ENCODE assay signal across 17 cellular contexts in genomic region chr2:144678741-144679140, GRCh38.
DNase-seq lines count a peak whose midpoint lies in the region; ATAC-seq, FAIRE-seq and TF ChIP-seq lines count a peak whose summit lies in the region.
"Had no signal": no experiment of that assay in that cellular context is flagged by ENCODE, and none has a peak within 500 bp of the region (broad histone marks: within the 10 kb centered on the region; RNA-seq: fewer than 3 reads in every experiment).

No MANE protein-coding gene starts in this region.

- CTCF ChIA-PET in K562 (lab: Yijun Ruan, JAX; ENCODE audit: low intra/inter-chr PET ratio): no interaction called here

- H3K9me2 ChIP-seq in Karpas-422 (replicated peaks; ENCODE audit: insufficient read depth, low read length): no peaks in the 10 kb centered on the region

- no TSS peak for BruUV-seq in K562 (replicated peaks; lab: Mats Ljungman, UMichigan)

- in situ Hi-C loops in K562 (cut with MboI): no loop called here

- no peaks in the 10 kb centered on the region for H3K36me3 ChIP-seq in Karpas-422 (ENCODE audit: insufficient read depth, low read length)
- H3K36me3 ChIP-seq in K562 (ENCODE audit: control insufficient read depth, insufficient read depth, low read length): no peaks in the 10 kb centered on the region

- H3K27me3 Mint-ChIP-seq in type B pancreatic cell: peaks cover 16% of the 10 kb centered on the region
- H3K27me3 Mint-ChIP-seq: B cell; CD4-positive, alpha-beta memory T cell had no signal

- H3K4me3 ChIP-seq in Karpas-422 (ENCODE audit: low read length): no peak overlapping the region
- H3K4me3 ChIP-seq in K562: no peak overlapping the region

- H3K9me1 ChIP-seq in K562 (ENCODE audit: control insufficient read depth, insufficient read depth, low read length): no peaks in the 10 kb centered on the region

- no peaks in the 10 kb centered on the region for H3K36me3 Mint-ChIP-seq in type B pancreatic cell
- H3K36me3 Mint-ChIP-seq: CD4-positive, alpha-beta memory T cell had no signal

- no peak for TF ChIP-seq RAD21 in K562 (CRISPR knock-in tag; conservative IDR thresholded peaks at IDR 0.05 in 1 of 2, IDR thresholded peaks at IDR 0.05 in 1 of 2)

- H3K79me2 ChIP-seq in Karpas-422 (ENCODE audit: low read length) (no peaks in the 10 kb centered on the region), K562 (ENCODE audit: control insufficient read depth, insufficient read depth, low read length) (no peaks in the 10 kb centered on the region)

- H3K4me2 ChIP-seq in Karpas-422 (ENCODE audit: low read depth, low read length, poor library complexity, severe bottlenecking) (peak overlapping the region; percentile 74), K562 (ENCODE audit: insufficient read depth, low read length) (no peak overlapping the region)

- WGBS in K562 (ENCODE audit: insufficient coverage, low coverage, missing lambda C conversion rate): 68% methylated on average over 1 of the region's 1 CpG

- FAIRE-seq in K562 (lab: Jason Lieb, UNC): no peak
- FAIRE-seq: H54 had no signal

- H3K9me3 ChIP-seq in Karpas-422 (ENCODE audit: low read length) (no peaks in the 10 kb centered on the region), K562 (replicated peaks; ENCODE audit: control insufficient read depth, insufficient read depth, low read depth, low read length) (no peaks in the 10 kb centered on the region)

- no peak for TF ChIP-seq CTCF in K562 (IDR thresholded peaks at IDR 0.05 in 2 of 3, conservative IDR thresholded peaks at IDR 0.05 in 1 of 3; ENCODE audit: insufficient read depth in 2 of 3, low read depth in 1 of 3, low read length in 3 of 3)
- no peak for TF ChIP-seq CTCF in type B pancreatic cell (conservative IDR thresholded peaks at IDR 0.05)

- H3K9ac ChIP-seq in Karpas-422 (ENCODE audit: low read length) (no peak overlapping the region), K562 (ENCODE audit: insufficient read depth in 1 of 2, low read depth in 2 of 2, low read length in 2 of 2) (no peak overlapping the region)

- H3K9me3 Mint-ChIP-seq in type B pancreatic cell: no peaks in the 10 kb centered on the region
- H3K9me3 Mint-ChIP-seq: CD4-positive, alpha-beta memory T cell had no signal

- intact Hi-C loops in K562 (cut with micrococcal nuclease): no loop called here

- POLR2A ChIA-PET in K562 (lab: Yijun Ruan, JAX): interaction anchor here (0.6 to 1.2 kb wide), 2 partner anchors 11 to 164 kb away, joined by 3 read pairs; no protein-coding TSS in a partner anchor

- H3K4me1 ChIP-seq in Karpas-422 (ENCODE audit: low read length) (peaks cover 95% of the 10 kb centered on the region), K562 (replicated peaks in 1 of 2; ENCODE audit: control insufficient read depth in 2 of 2, insufficient read depth in 2 of 2, low read length in 2 of 2) (peaks cover 0 to 19% of the 10 kb centered on the region in 2 experiments; a peak in 3 of 5 replicates)

- ATAC-seq in K562: no peak
- ATAC-seq: Panc1 had no signal

- peak overlapping the region; percentile 98 for H3K27ac ChIP-seq in Karpas-422 (ENCODE audit: low read length)
- H3K27ac ChIP-seq in K562 (ENCODE audit: extremely low read depth, low read depth, low read length): no peak overlapping the region
- H3K27ac ChIP-seq: 22Rv1 had no signal

- H3K4me1 Mint-ChIP-seq in type B pancreatic cell (ENCODE audit: unreplicated experiment): peaks cover 14% of the 10 kb centered on the region
- H3K4me1 Mint-ChIP-seq: CD4-positive, alpha-beta memory T cell had no signal

- TF ChIP-seq POLR2A in K562 (conservative IDR thresholded peaks at IDR 0.05): no peak

- no peak for TF ChIP-seq EP300 in K562 (IDR thresholded peaks at IDR 0.05; ENCODE audit: low read length)

- DNase-seq in DMS153 (lab: John Stamatoyannopoulos, UW) (peak; percentile 43), DMS153 treated with DMSO at 0.1 percent for 48 hours (lab: John Stamatoyannopoulos, UW; ENCODE audit: unreplicated experiment) (no peak), Karpas-422 (peak; percentile 64), K562 (ENCODE audit: extremely low read depth in 1 of 4, low spot score in 3 of 4) (no peak), left kidney (ENCODE audit: low read depth, low spot score) (peak; percentile 68), type B pancreatic cell (ENCODE audit: extremely low spot score, unreplicated experiment) (no peak), NCI-H146 treated with DMSO at 0.1 percent for 48 hours (lab: John Stamatoyannopoulos, UW; ENCODE audit: unreplicated experiment) (no peak), LoVo (ENCODE audit: low spot score) (no peak)
- DNase-seq: Calu3; CD4-positive, alpha-beta memory T cell; NCI-H1436; NCI-H2029 treated with DMSO at 0.1 percent for 48 hours; NCI-H526 treated with DMSO at 0.1 percent for 48 hours had no signal

- H3K27me3 ChIP-seq in Karpas-422 (ENCODE audit: low read length) (no peaks in the 10 kb centered on the region), K562 (ENCODE audit: control insufficient read depth in 2 of 2, insufficient read depth in 2 of 2, low read length in 2 of 2) (no peaks in the 10 kb centered on the region)

- H2AFZ ChIP-seq in Karpas-422 (ENCODE audit: low read length) (peak overlapping the region; percentile 12; the same call in 1 of the 2 replicates), K562 (ENCODE audit: low read depth, low read length) (peak overlapping the region; percentile 11; the same call in 1 of the 2 replicates)

- H4K20me1 ChIP-seq in Karpas-422 (ENCODE audit: insufficient read depth, low read depth, low read length) (no peaks in the 10 kb centered on the region), K562 (replicated peaks; ENCODE audit: control insufficient read depth, insufficient read depth, low read length) (no peaks in the 10 kb centered on the region)

- H3K4me3 Mint-ChIP-seq in type B pancreatic cell: no peak overlapping the region
- H3K4me3 Mint-ChIP-seq: B cell; CD4-positive, alpha-beta memory T cell had no signal

- H3K27ac Mint-ChIP-seq in type B pancreatic cell: no peak overlapping the region
- H3K27ac Mint-ChIP-seq: B cell; CD4-positive, alpha-beta memory T cell had no signal

TF ChIP-seq in K562, 482 proteins besides CTCF, POLR2A, EP300 and RAD21:
- TF ChIP-seq DLX4 (CRISPR knock-in tag; IDR thresholded peaks at IDR 0.05) (no peak), THRB (CRISPR knock-in tag; conservative IDR thresholded peaks at IDR 0.05) (no peak), ZNF444 (CRISPR knock-in tag; IDR thresholded peaks at IDR 0.05) (no peak), BMI1 (IDR thresholded peaks at IDR 0.05; ENCODE audit: low read length) (no peak), ZNF324 (CRISPR knock-in tag; IDR thresholded peaks at IDR 0.05) (no peak)

Comparison
In these comparisons a context has a peak if more than half of its experiments do, and no peak if none do; other contexts are left out.
1. DNase-seq: peak in DMS153 (single experiment), Karpas-422 (single experiment) and left kidney (single experiment); none in DMS153 treated with DMSO at 0.1 percent for 48 hours (single experiment), K562 (0 of 4), type B pancreatic cell (single experiment), NCI-H146 treated with DMSO at 0.1 percent for 48 hours (single experiment) and LoVo (single experiment).